ENCODE assay signal across 21 cellular contexts in the genomic region with DNA sequence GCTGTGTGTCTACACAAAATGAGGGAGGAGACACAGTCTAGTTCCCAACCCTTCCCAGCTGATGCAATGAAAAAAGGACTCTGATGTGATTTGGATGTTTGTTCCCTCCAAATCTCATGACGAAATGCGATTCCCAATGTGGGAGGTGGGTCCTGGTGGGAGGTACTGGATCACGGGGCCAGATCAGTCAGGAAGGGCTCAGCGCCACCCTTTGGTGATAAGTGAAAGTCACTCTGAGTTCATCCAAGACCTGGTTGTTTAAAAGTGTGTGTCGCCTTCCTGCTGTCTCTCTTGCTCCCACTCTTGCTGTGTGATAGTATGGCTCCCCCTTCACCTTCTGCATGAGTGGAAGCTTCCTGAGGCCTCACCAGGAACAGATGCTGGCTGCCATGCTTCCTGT.
"Had no signal": no experiment of that assay in that cellular context is flagged by ENCODE, and none has a peak within 500 bp of the region (broad histone marks: within the 10 kb centered on the region; RNA-seq: fewer than 3 reads in every experiment).

No MANE protein-coding gene starts in this region.

- H3K4me2 ChIP-seq: hepatocyte had no signal

- H3K27ac Mint-ChIP-seq: activated T-cell treated with anti-CD3 and anti-CD28 coated beads, Interleukin-2, amount 50 U/mL, for 72 hours; brain; progenitor cell of endocrine pancreas had no signal

- H3K4me1 Mint-ChIP-seq: activated naive CD4-positive, alpha-beta T cell treated with anti-CD3 and anti-CD28 coated beads, Interleukin-2, amount 50 U/mL, for 24 hours; brain; neural crest cell had no signal

- H3K9me3 ChIP-seq: thoracic aorta, upper lobe of left lung had no signal

- H3K4me1 ChIP-seq: foreskin keratinocyte, upper lobe of left lung had no signal

- ATAC-seq: activated T-cell treated with anti-CD3 and anti-CD28 coated beads, Interleukin-2, amount 50 U/mL, for 72 hours; foreskin keratinocyte; left ventricle myocardium superior had no signal

- H3K27ac ChIP-seq: foreskin keratinocyte, hepatocyte, thoracic aorta, upper lobe of left lung had no signal

- H3K36me3 ChIP-seq: thoracic aorta, upper lobe of left lung had no signal

- H3K4me3 Mint-ChIP-seq: activated naive CD4-positive, alpha-beta T cell treated with anti-CD3 and anti-CD28 coated beads, Interleukin-2, amount 50 U/mL, for 24 hours; activated T-cell treated with anti-CD3 and anti-CD28 coated beads, Interleukin-2, amount 50 U/mL, for 72 hours; brain; neural crest cell had no signal

- H3K4me3 ChIP-seq: hepatocyte, thoracic aorta, upper lobe of left lung had no signal

- H3K79me2 ChIP-seq: hepatocyte had no signal

- H3K27me3 Mint-ChIP-seq: brain, progenitor cell of endocrine pancreas had no signal

- H3K27me3 ChIP-seq: hepatocyte, upper lobe of left lung had no signal

- DNase-seq: activated CD4-positive, alpha-beta T cell treated with anti-CD3 and anti-CD28 coated beads for 4 hours; activated CD4-positive, alpha-beta T cell treated with anti-CD3 and anti-CD28 coated beads, Interleukin-2, amount 50 U/mL, for 48 hours; activated CD4-positive, CD25-positive, alpha-beta regulatory T cell; activated gamma-delta T cell; activated T-cell treated with anti-CD3 and anti-CD28 coated beads, Interleukin-2, amount 50 U/mL, for 72 hours; aorta; erythroblast; foreskin keratinocyte; left ventricle myocardium superior; mammary epithelial cell; retina; stimulated activated CD4-positive, alpha-beta T cell treated with anti-CD3 and anti-CD28 coated beads, Interleukin-4, amount 100 ng/mL, for 1 hour; stimulated activated naive CD4-positive, alpha-beta T cell treated with Interleukin-2 at 50 U/mL for 16 hours; T-helper 9 cell; upper lobe of left lung had no signal

- H2AFZ ChIP-seq: hepatocyte had no signal
